ENCODE assay signal across 10 cellular contexts in the genomic region with DNA sequence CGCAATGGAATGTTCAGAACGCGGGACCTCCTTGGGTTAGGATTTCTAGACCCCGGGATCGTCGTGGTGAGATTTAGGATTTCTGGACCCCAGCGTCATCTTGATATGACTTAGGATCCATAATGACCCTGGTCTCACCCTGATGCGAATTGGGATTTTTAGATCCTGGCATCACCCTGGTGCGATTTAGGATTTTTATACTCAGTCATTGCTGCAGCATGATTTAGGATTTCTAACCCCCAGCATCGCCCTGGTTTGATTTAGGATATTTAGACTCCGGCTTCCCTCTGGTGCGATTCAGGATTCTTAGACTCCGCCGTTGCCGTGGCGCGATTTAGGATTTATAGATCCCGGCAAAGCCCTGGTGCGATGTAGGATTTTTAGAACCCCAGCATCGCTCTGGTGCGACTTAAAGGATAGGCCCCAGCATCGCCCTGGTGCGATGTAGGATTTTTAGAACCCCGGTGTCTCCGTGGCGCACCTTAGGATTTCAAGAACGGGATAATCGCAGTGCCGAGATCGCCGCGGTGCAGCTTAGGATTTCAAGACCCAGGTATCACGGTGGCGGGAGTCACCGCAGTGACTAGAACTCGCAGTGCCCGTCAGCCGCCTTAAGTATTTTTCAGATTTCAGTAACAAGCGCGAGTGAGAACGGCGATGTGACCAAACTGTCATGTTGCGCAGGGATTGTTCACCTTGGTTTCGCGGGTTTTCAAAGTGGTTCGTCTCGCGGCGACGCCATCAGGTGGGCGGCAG. TPM values are rescaled to one million over a fixed set of nuclear protein-coding genes. Genes with fewer than 3 reads are reported as not detected.
A peak's percentile ranks its signal among the peaks of the same experiment; 100 is the strongest.
DNase-seq lines count a peak whose midpoint lies in the region; ATAC-seq, FAIRE-seq and TF ChIP-seq lines count a peak whose summit lies in the region.
"Had no signal": no experiment of that assay in that cellular context is flagged by ENCODE, and none has a peak within 500 bp of the region (broad histone marks: within the 10 kb centered on the region; RNA-seq: fewer than 3 reads in every experiment).

No MANE protein-coding gene starts in this region.

- H4K91ac ChIP-seq in neuronal stem cell (ENCODE audit: low read depth, low read length, poor library complexity): no peak overlapping the region

- no peak overlapping the region for H3K27ac ChIP-seq in HUES64 (ENCODE audit: low read depth, low read length)
- no peak overlapping the region for H3K27ac ChIP-seq in ectodermal cell (ENCODE audit: insufficient read depth, low read depth, low read length, poor library complexity, severe bottlenecking)
- no peak overlapping the region for H3K27ac ChIP-seq in neuronal stem cell (replicated peaks; ENCODE audit: low read length)
- H3K27ac ChIP-seq: KMS-11 had no signal

- H2BK15ac ChIP-seq in neuronal stem cell (ENCODE audit: low read length): no peak overlapping the region

- peak overlapping the region; percentile 82 for H3K23ac ChIP-seq in neuronal stem cell (ENCODE audit: low read depth, low read length, poor library complexity)

- peaks cover 54 to 64% (median 59%) of the 10 kb centered on the region in 3 donors for H3K27me3 Mint-ChIP-seq in CD14-positive monocyte (ENCODE audit: low read depth in 3 of 3)

- H3K9ac ChIP-seq in HUES64 (ENCODE audit: low read depth, low read length) (peak overlapping the region; percentile 69; the same call in 1 of the 2 replicates), neuronal stem cell (ENCODE audit: low read depth, low read length, poor library complexity) (peak overlapping the region; percentile 96)
- H3K9ac ChIP-seq: KMS-11 had no signal

- H2AK5ac ChIP-seq in neuronal stem cell (ENCODE audit: low read depth, low read length): no peak overlapping the region

- peaks cover 6 to 7% of the 10 kb centered on the region in 2 donors for H3K36me3 Mint-ChIP-seq in CD14-positive monocyte

- peaks cover 39% of the 10 kb centered on the region for H3K4me1 Mint-ChIP-seq in CD14-positive monocyte

- peak overlapping the region; percentile 57 for H2AFZ ChIP-seq in neuronal stem cell (ENCODE audit: low read length)

- FAIRE-seq in RCC 7860 (lab: Jason Lieb, UNC): no peak

- H3K4me2 ChIP-seq in neuronal stem cell (ENCODE audit: insufficient read depth, low read length, poor library complexity, severe bottlenecking): peak overlapping the region; percentile 28
- H3K4me2 ChIP-seq: KMS-11 had no signal

- no peak overlapping the region for H4K8ac ChIP-seq in neuronal stem cell (ENCODE audit: low read depth, low read length)

- H3K9me3 ChIP-seq in HUES64 (ENCODE audit: insufficient read depth, low read depth, low read length) (peaks cover 7% of the 10 kb centered on the region; the same call in 1 of the 2 replicates), ectodermal cell (ENCODE audit: control insufficient read depth, low read length) (no peaks in the 10 kb centered on the region), neuronal stem cell (replicated peaks in 1 of 2; ENCODE audit: control insufficient read depth in 2 of 2, insufficient read depth in 1 of 2, low read depth in 1 of 2, low read length in 2 of 2) (peaks cover 9 to 10% of the 10 kb centered on the region in 2 donors)

- peaks cover 23% of the 10 kb centered on the region for H3K27me3 ChIP-seq in HUES64 (ENCODE audit: insufficient read depth, low read length)
- no peaks in the 10 kb centered on the region for H3K27me3 ChIP-seq in ectodermal cell (ENCODE audit: control insufficient read depth, insufficient read depth, low read length, poor library complexity, severe bottlenecking)
- H3K27me3 ChIP-seq in neuronal stem cell (ENCODE audit: control insufficient read depth in 3 of 3, insufficient read depth in 3 of 3, low read depth in 1 of 3, low read length in 3 of 3): no peaks in the 10 kb centered on the region

- H2BK120ac ChIP-seq in neuronal stem cell (ENCODE audit: low read depth, low read length): no peak overlapping the region

- DNase-seq in CD14-positive monocyte (ENCODE audit: low spot score) (no peak), neuronal stem cell (ENCODE audit: low spot score) (no peak), RCC 7860 (ENCODE audit: low spot score) (no peak), kidney tubule cell (ENCODE audit: low spot score) (no peak), superior temporal gyrus (ENCODE audit: extremely low spot score) (no peak)
- DNase-seq: left colon had no signal

- peak overlapping the region; percentile 65 for H3K18ac ChIP-seq in neuronal stem cell (ENCODE audit: low read length)

- no peak for TF ChIP-seq CTCF in CD14-positive monocyte (IDR thresholded peaks at IDR 0.05)

- no peak overlapping the region for H2BK12ac ChIP-seq in neuronal stem cell (ENCODE audit: low read length)

- no peak overlapping the region for H3K27ac Mint-ChIP-seq in CD14-positive monocyte

- H3K9me3 Mint-ChIP-seq in CD14-positive monocyte: peaks cover 14 to 28% (median 24%) of the 10 kb centered on the region in 7 donors

- H2BK5ac ChIP-seq in neuronal stem cell (ENCODE audit: low read length): no peak overlapping the region

- H3K4ac ChIP-seq in neuronal stem cell (ENCODE audit: low read length): no peak overlapping the region

- H3K4me3 ChIP-seq in HUES64 (ENCODE audit: low read length) (peak overlapping the region; percentile 69), ectodermal cell (ENCODE audit: insufficient read depth, low read depth, low read length) (peak overlapping the region; percentile 63), neuronal stem cell (ENCODE audit: low read length in 2 of 2) (peak overlapping the region; percentile 74 to 97)

- H3K36me3 ChIP-seq in HUES64 (ENCODE audit: insufficient read depth, low read length) (peaks cover 27% of the 10 kb centered on the region), ectodermal cell (ENCODE audit: control insufficient read depth, insufficient read depth, low read length) (no peaks in the 10 kb centered on the region), neuronal stem cell (replicated peaks in 1 of 2; ENCODE audit: control insufficient read depth in 2 of 2, insufficient read depth in 2 of 2, low read length in 2 of 2) (peaks cover 6 to 31% of the 10 kb centered on the region in 2 donors)

- H3K4me1 ChIP-seq in HUES64 (ENCODE audit: insufficient read depth, low read length): peaks cover 18% of the 10 kb centered on the region
- peaks cover 7% of the 10 kb centered on the region for H3K4me1 ChIP-seq in ectodermal cell (ENCODE audit: control insufficient read depth, insufficient read depth, low read length)
- peaks cover 3 to 4% of the 10 kb centered on the region in 2 donors for H3K4me1 ChIP-seq in neuronal stem cell (ENCODE audit: control insufficient read depth in 2 of 2, insufficient read depth in 1 of 2, low read depth in 1 of 2, low read length in 2 of 2)

- H3K4me3 Mint-ChIP-seq in CD14-positive monocyte: peak overlapping the region; percentile 39 to 83

- no peak for ATAC-seq in HG03469 (IDR thresholded peaks at IDR 0.05; ENCODE audit: unreplicated experiment)
- ATAC-seq: left colon had no signal

- H3K14ac ChIP-seq in neuronal stem cell (ENCODE audit: low read length): no peak overlapping the region

- peaks cover 5% of the 10 kb centered on the region for H3K79me1 ChIP-seq in neuronal stem cell (ENCODE audit: low read depth, low read length)

- intact Hi-C loops in CD14-positive monocyte (cut with micrococcal nuclease): no loop called here

- 60% methylated on average over 51 of the region's 51 CpGs for WGBS in HUES64
- WGBS in ectodermal cell, 2 experiments: 52 to 56% methylated on average over 51 of the region's 51 CpGs
- no CpG with 5 or more reads among the region's 51 CpGs for WGBS in neuronal stem cell (ENCODE audit: extremely low coverage in 2 of 2, insufficient read length in 2 of 2, insufficient replicate concordance in 1 of 2), 2 donors

RNA-seq across cellular contexts. Expression of gene MEST, which starts 0.8 kb away (rescaled TPM):
- polyA plus RNA-seq in CD14-positive monocyte: 1 to 10 TPM; 1.8 to 3.1 TPM
- 150 TPM for polyA plus RNA-seq in HUES64 (2013, experiment 1 of 2)
- 169 TPM for polyA plus RNA-seq in HUES64 (2013, experiment 2 of 2)
- polyA plus RNA-seq in ectodermal cell (2013, experiment 1 of 4): 318 TPM
- 316 TPM for polyA plus RNA-seq in ectodermal cell (2013, experiment 2 of 4)
- 336 TPM for polyA plus RNA-seq in ectodermal cell (2013, experiment 3 of 4)
- polyA plus RNA-seq in ectodermal cell (2013, experiment 4 of 4): 366 TPM
- 487 TPM for polyA plus RNA-seq in neuronal stem cell (2013, experiment 1 of 2)
- polyA plus RNA-seq in neuronal stem cell (2013, experiment 2 of 2): 485 TPM

RNA-seq across cellular contexts. Expression of gene CEP41, which starts 51.9 kb away (rescaled TPM):
- polyA plus RNA-seq in CD14-positive monocyte: 1 to 10 TPM; 7.2 to 8.5 TPM
- polyA plus RNA-seq in HUES64 (2013, experiment 1 of 2): 11.8 TPM
- 18.0 TPM for polyA plus RNA-seq in HUES64 (2013, experiment 2 of 2)
- 28.7 TPM for polyA plus RNA-seq in ectodermal cell (2013, experiment 1 of 4)
- polyA plus RNA-seq in ectodermal cell (2013, experiment 2 of 4): 23.2 TPM
- 23.0 TPM for polyA plus RNA-seq in ectodermal cell (2013, experiment 3 of 4)
- 23.4 TPM for polyA plus RNA-seq in ectodermal cell (2013, experiment 4 of 4)
- 20.9 TPM for polyA plus RNA-seq in neuronal stem cell (2013, experiment 1 of 2)
- 21.0 TPM for polyA plus RNA-seq in neuronal stem cell (2013, experiment 2 of 2)
